10 cellular contexts compared by ENCODE assay signal in the genomic region with DNA sequence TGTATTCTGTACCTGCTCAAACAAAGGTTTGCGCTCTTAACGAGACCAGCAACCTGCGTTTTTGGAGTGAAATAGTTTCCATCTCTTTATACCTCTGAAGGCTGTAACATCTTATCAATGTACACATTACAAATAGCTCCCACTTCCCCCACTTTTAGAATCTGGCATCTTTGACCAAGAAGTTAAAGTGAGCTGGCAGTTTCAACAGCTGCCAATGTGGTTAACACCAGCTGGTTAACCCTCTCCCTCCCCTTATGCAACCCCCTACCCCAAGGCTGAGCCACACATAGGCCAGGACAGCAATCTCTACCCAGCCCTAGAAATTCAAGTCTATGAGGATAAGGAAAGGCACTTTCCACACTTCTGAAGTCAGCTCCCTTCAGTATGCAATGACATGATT. TPM values are rescaled to one million over a fixed set of nuclear protein-coding genes. Genes with fewer than 3 reads are reported as not detected.
DNase-seq lines count a peak whose midpoint lies in the region; ATAC-seq, FAIRE-seq and TF ChIP-seq lines count a peak whose summit lies in the region.
"Had no signal": no experiment of that assay in that cellular context is flagged by ENCODE, and none has a peak within 500 bp of the region (broad histone marks: within the 10 kb centered on the region; RNA-seq: fewer than 3 reads in every experiment).

No MANE protein-coding gene starts in this region.

- SMC1A ChIA-PET in GM12878 (lab: Charles Lee; ENCODE audit: uncharacterized antibody, unreplicated experiment) = interaction anchor here (0.9 to 33.0 kb wide), 17 partner anchors 9 to 209 kb away, joined by 3 to 945 read pairs (median 8); no protein-coding TSS in a partner anchor

- peak overlapping the region; percentile 6; the same call in 1 of the 2 replicates for H3K27ac ChIP-seq in GM12878 (ENCODE audit: control insufficient read depth, insufficient read depth)
- H3K27ac ChIP-seq: VCaP had no signal

- H2AFZ ChIP-seq in GM12878 (ENCODE audit: control insufficient read depth, low read depth, low read length) = no peak overlapping the region

- DNase-seq in activated CD8-positive, alpha-beta T cell treated with anti-CD3 and anti-CD28 coated beads for 36 hours = peak; percentile 58
- DNase-seq in activated CD8-positive, alpha-beta T cell treated with anti-CD3 and anti-CD28 coated beads, Interleukin-2, amount 10 ng/mL, durations not matched to agents 7 days and 5 days = no peak
- peak; percentile 52 for DNase-seq in NOMO-1 treated with dmso at 0.1 percent for 144 hours (lab: John Stamatoyannopoulos, UW; ENCODE audit: unreplicated experiment)
- DNase-seq in GM12878 (ENCODE audit: low read depth, low spot score) = no peak
- no peak for DNase-seq in endothelial cell (ENCODE audit: low spot score)
- no peak for DNase-seq in pons (ENCODE audit: low spot score)
- DNase-seq: uterus had no signal

- no peak for TF ChIP-seq CTCF in activated CD8-positive, alpha-beta T cell treated with anti-CD3 and anti-CD28 coated beads for 36 hours (IDR thresholded peaks at IDR 0.05)
- TF ChIP-seq CTCF in GM12878 (IDR thresholded peaks at IDR 0.05 in 2 of 3, conservative IDR thresholded peaks at IDR 0.05 in 1 of 3; ENCODE audit: control insufficient read depth in 2 of 3, extremely low read depth in 1 of 3, insufficient read depth in 1 of 3, low read depth in 3 of 3, low read length in 3 of 3) (no peak), endothelial cell (IDR thresholded peaks at IDR 0.05; ENCODE audit: unreplicated experiment) (no peak)

- no peak for TF ChIP-seq RAD21 in GM12878 (IDR thresholded peaks at IDR 0.05; ENCODE audit: insufficient read depth, low read depth, low read length)

- H3K4me1 ChIP-seq in GM12878 (ENCODE audit: control insufficient read depth, insufficient read depth, low read length) = peaks cover 49% of the 10 kb centered on the region
- H3K4me1 ChIP-seq: uterus had no signal

- peak overlapping the region; percentile 46 for H3K4me3 Mint-ChIP-seq in activated CD8-positive, alpha-beta T cell treated with anti-CD3 and anti-CD28 coated beads for 36 hours
- no peak overlapping the region for H3K4me3 Mint-ChIP-seq in activated CD8-positive, alpha-beta T cell treated with anti-CD3 and anti-CD28 coated beads, Interleukin-2, amount 10 ng/mL, durations not matched to agents 7 days and 5 days
- H3K4me3 Mint-ChIP-seq in stimulated activated memory B cell treated with anti-CD40 and anti-IgM and Interleukin-4, amounts not matched to agents 10 μg/mL and 1 μg/mL and 100 μg/mL, for 72 hours = no peak overlapping the region
- no peak overlapping the region for H3K4me3 Mint-ChIP-seq in endothelial cell (ENCODE audit: unreplicated experiment)

- H3K36me3 ChIP-seq in GM12878 (ENCODE audit: control insufficient read depth in 2 of 2, insufficient read depth in 2 of 2, low read length in 1 of 2) = no peaks in the 10 kb centered on the region
- H3K36me3 ChIP-seq: uterus had no signal

- POLR2A ChIA-PET in activated CD8-positive, alpha-beta T cell treated with anti-CD3 and anti-CD28 coated beads for 36 hours (lab: Charles Lee) = interaction anchor here (0.6 to 6.0 kb wide), 15 partner anchors 9 to 177 kb away, joined by 3 to 56 read pairs (median 5); no protein-coding TSS in a partner anchor
- POLR2A ChIA-PET in activated CD8-positive, alpha-beta T cell treated with anti-CD3 and anti-CD28 coated beads, Interleukin-2, amount 10 ng/mL, durations not matched to agents 7 days and 5 days (lab: Charles Lee) = interaction anchor here (0.8 to 9.1 kb wide), 8 partner anchors 9 to 132 kb away, joined by 3 to 144 read pairs (median 19); no protein-coding TSS in a partner anchor
- POLR2A ChIA-PET in GM12878 (lab: Charles Lee) = interaction anchor here (0.5 to 11.4 kb wide), 24 partner anchors 9 to 574 kb away, joined by 3 to 195 read pairs (median 8); a partner anchor contains a TSS

- CTCF ChIA-PET in activated CD8-positive, alpha-beta T cell treated with anti-CD3 and anti-CD28 coated beads for 36 hours (lab: Charles Lee) = interaction anchor here (0.7 to 7.0 kb wide), 17 partner anchors 8 to 212 kb away, joined by 3 to 83 read pairs (median 5); no protein-coding TSS in a partner anchor
- CTCF ChIA-PET in activated CD8-positive, alpha-beta T cell treated with anti-CD3 and anti-CD28 coated beads, Interleukin-2, amount 10 ng/mL, durations not matched to agents 7 days and 5 days (lab: Charles Lee) = interaction anchor here (0.9 to 14.9 kb wide), 18 partner anchors 9 to 207 kb away, joined by 3 to 276 read pairs (median 6); no protein-coding TSS in a partner anchor
- CTCF ChIA-PET in GM12878 (lab: Yijun Ruan, JAX) = interaction anchor here (0.6 to 14.2 kb wide), 15 partner anchors 8 to 326 kb away, joined by 3 to 154 read pairs (median 4); no protein-coding TSS in a partner anchor

- 58% methylated on average over 3 of the region's 3 CpGs for WGBS in GM12878 (ENCODE audit: insufficient coverage, insufficient replicate concordance, low lambda C conversion rate, missing lambda C conversion rate)

- H3K36me3 Mint-ChIP-seq in activated CD8-positive, alpha-beta T cell treated with anti-CD3 and anti-CD28 coated beads for 36 hours (ENCODE audit: low read depth) = peaks cover 9% of the 10 kb centered on the region
- H3K36me3 Mint-ChIP-seq in activated CD8-positive, alpha-beta T cell treated with anti-CD3 and anti-CD28 coated beads, Interleukin-2, amount 10 ng/mL, durations not matched to agents 7 days and 5 days (ENCODE audit: low read depth) = peaks cover 6% of the 10 kb centered on the region
- H3K36me3 Mint-ChIP-seq in stimulated activated memory B cell treated with anti-CD40 and anti-IgM and Interleukin-4, amounts not matched to agents 10 μg/mL and 1 μg/mL and 100 μg/mL, for 72 hours = no peaks in the 10 kb centered on the region
- H3K36me3 Mint-ChIP-seq in endothelial cell (ENCODE audit: low read depth, unreplicated experiment) = no peaks in the 10 kb centered on the region

- no peak overlapping the region for H3K9ac ChIP-seq in GM12878 (ENCODE audit: control insufficient read depth, insufficient read depth, low read length)

- RAD21 ChIA-PET in GM12878 (lab: Charles Lee; ENCODE audit: unreplicated experiment) = interaction anchor here (0.8 to 15.4 kb wide), 21 partner anchors 7 to 259 kb away, joined by 3 to 514 read pairs (median 8); a partner anchor contains a TSS

- no peaks in the 10 kb centered on the region for H3K9me3 Mint-ChIP-seq in activated CD8-positive, alpha-beta T cell treated with anti-CD3 and anti-CD28 coated beads for 36 hours
- H3K9me3 Mint-ChIP-seq in activated CD8-positive, alpha-beta T cell treated with anti-CD3 and anti-CD28 coated beads, Interleukin-2, amount 10 ng/mL, durations not matched to agents 7 days and 5 days (ENCODE audit: insufficient read depth) = no peaks in the 10 kb centered on the region
- H3K9me3 Mint-ChIP-seq in stimulated activated memory B cell treated with anti-CD40 and anti-IgM and Interleukin-4, amounts not matched to agents 10 μg/mL and 1 μg/mL and 100 μg/mL, for 72 hours = no peaks in the 10 kb centered on the region
- H3K9me3 Mint-ChIP-seq in endothelial cell (ENCODE audit: unreplicated experiment) = no peaks in the 10 kb centered on the region

- no peaks in the 10 kb centered on the region for H3K27me3 ChIP-seq in GM12878 (replicated peaks in 1 of 2; ENCODE audit: control insufficient read depth in 2 of 2, insufficient read depth in 2 of 2, low read length in 1 of 2)
- H3K27me3 ChIP-seq: uterus had no signal

- H3K9me3 ChIP-seq in GM12878 (replicated peaks; ENCODE audit: control insufficient read depth, insufficient read depth, low read length) = no peaks in the 10 kb centered on the region
- H3K9me3 ChIP-seq: uterus had no signal

- H3K79me2 ChIP-seq in GM12878 (ENCODE audit: control insufficient read depth, insufficient read depth, low read length) = peaks cover 67% of the 10 kb centered on the region

- H3K4me1 Mint-ChIP-seq in activated CD8-positive, alpha-beta T cell treated with anti-CD3 and anti-CD28 coated beads for 36 hours (ENCODE audit: low read depth) = peaks cover 69% of the 10 kb centered on the region
- H3K4me1 Mint-ChIP-seq in activated CD8-positive, alpha-beta T cell treated with anti-CD3 and anti-CD28 coated beads, Interleukin-2, amount 10 ng/mL, durations not matched to agents 7 days and 5 days (ENCODE audit: low read depth) = peaks cover 53% of the 10 kb centered on the region
- H3K4me1 Mint-ChIP-seq in stimulated activated memory B cell treated with anti-CD40 and anti-IgM and Interleukin-4, amounts not matched to agents 10 μg/mL and 1 μg/mL and 100 μg/mL, for 72 hours = peaks cover 78% of the 10 kb centered on the region
- peaks cover 14% of the 10 kb centered on the region for H3K4me1 Mint-ChIP-seq in endothelial cell (ENCODE audit: unreplicated experiment)

- no peaks in the 10 kb centered on the region for H4K20me1 ChIP-seq in GM12878 (ENCODE audit: control insufficient read depth, insufficient read depth)

- peak overlapping the region; percentile 83; the same call in 1 of the 2 replicates for H3K4me3 ChIP-seq in GM12878
- H3K4me3 ChIP-seq: uterus had no signal

- no TSS peak for BruUV-seq in GM12878 (replicated peaks; lab: Mats Ljungman, UMichigan)

- H3K27me3 Mint-ChIP-seq in activated CD8-positive, alpha-beta T cell treated with anti-CD3 and anti-CD28 coated beads for 36 hours = no peaks in the 10 kb centered on the region
- H3K27me3 Mint-ChIP-seq in activated CD8-positive, alpha-beta T cell treated with anti-CD3 and anti-CD28 coated beads, Interleukin-2, amount 10 ng/mL, durations not matched to agents 7 days and 5 days (ENCODE audit: low read depth) = no peaks in the 10 kb centered on the region
- no peaks in the 10 kb centered on the region for H3K27me3 Mint-ChIP-seq in stimulated activated memory B cell treated with anti-CD40 and anti-IgM and Interleukin-4, amounts not matched to agents 10 μg/mL and 1 μg/mL and 100 μg/mL, for 72 hours
- peaks cover 7% of the 10 kb centered on the region for H3K27me3 Mint-ChIP-seq in endothelial cell (ENCODE audit: unreplicated experiment)

- ATAC-seq in activated CD8-positive, alpha-beta T cell treated with anti-CD3 and anti-CD28 coated beads for 36 hours = no peak
- no peak for ATAC-seq in activated CD8-positive, alpha-beta T cell treated with anti-CD3 and anti-CD28 coated beads, Interleukin-2, amount 10 ng/mL, durations not matched to agents 7 days and 5 days
- peak; percentile 4; the same call in 2 of the 3 replicates for ATAC-seq in GM12878
- ATAC-seq in stimulated activated memory B cell treated with anti-CD40 and anti-IgM and Interleukin-4, amounts not matched to agents 10 μg/mL and 1 μg/mL and 100 μg/mL, for 72 hours = no peak
- no peak for ATAC-seq in HG02970 (IDR thresholded peaks at IDR 0.05; ENCODE audit: low FRiP score, unreplicated experiment)

- intact Hi-C loops in activated CD8-positive, alpha-beta T cell treated with anti-CD3 and anti-CD28 coated beads for 36 hours (cut with micrococcal nuclease) = loop anchor here (5.0 to 10.0 kb wide), 2 partner anchors 81 to 521 kb away; no protein-coding TSS in a partner anchor
- intact Hi-C loops in GM12878 (cut with micrococcal nuclease; ENCODE audit: unreplicated experiment) = no loop called here

- FAIRE-seq in GM12878 (lab: Jason Lieb, UNC) = no peak

- peak overlapping the region; percentile 79 for H3K4me2 ChIP-seq in GM12878 (ENCODE audit: control insufficient read depth, insufficient read depth)

- in situ Hi-C loops in GM12878 (cut with MboI) = no loop called here

- TF ChIP-seq EP300 in GM12878 (IDR thresholded peaks at IDR 0.05; ENCODE audit: borderline replicate concordance in 1 of 2, control insufficient read depth in 1 of 2, low read depth in 2 of 2, low read length in 2 of 2) = no peak

- TF ChIP-seq POLR2A in GM12878 (IDR thresholded peaks at IDR 0.05; ENCODE audit: low read depth, low read length) = no peak

- peak overlapping the region; percentile 87 for H3K27ac Mint-ChIP-seq in activated CD8-positive, alpha-beta T cell treated with anti-CD3 and anti-CD28 coated beads for 36 hours
- no peak overlapping the region for H3K27ac Mint-ChIP-seq in activated CD8-positive, alpha-beta T cell treated with anti-CD3 and anti-CD28 coated beads, Interleukin-2, amount 10 ng/mL, durations not matched to agents 7 days and 5 days
- H3K27ac Mint-ChIP-seq in stimulated activated memory B cell treated with anti-CD40 and anti-IgM and Interleukin-4, amounts not matched to agents 10 μg/mL and 1 μg/mL and 100 μg/mL, for 72 hours = peak overlapping the region; percentile 92
- no peak overlapping the region for H3K27ac Mint-ChIP-seq in endothelial cell (ENCODE audit: unreplicated experiment)

RNA-seq across cellular contexts. Expression of a gene that starts 2.2 kb away (rescaled TPM):
- total RNA-seq in activated CD8-positive, alpha-beta T cell treated with anti-CD3 and anti-CD28 coated beads for 36 hours = 10 to 100 TPM; 31.2 to 33.9 TPM
- 10 to 100 TPM; 21.4 to 21.8 TPM for total RNA-seq in activated CD8-positive, alpha-beta T cell treated with anti-CD3 and anti-CD28 coated beads, Interleukin-2, amount 10 ng/mL, durations not matched to agents 7 days and 5 days
- total RNA-seq in GM12878 (2013; cell fraction: nucleolus; rRNA removed) = 31.9 and 37.0 TPM in 2 replicates
- total RNA-seq in GM12878 (2014; rRNA removed) (11.5 and 14.4 TPM in 2 replicates), GM12878 (2014; rRNA removed; fragmentation: Illumina TruSeq; extraction: Trizol) (12.0 and 12.5 TPM in 2 replicates), GM12878 (2021) (27.8 and 28.5 TPM in 2 replicates), endothelial cell (ENCODE audit: unreplicated experiment) (9.8 TPM)
- 27.5 TPM for polyA plus RNA-seq in GM12878 (2011; ENCODE audit: low read depth)
- polyA plus RNA-seq in GM12878 (2011; rRNA removed) (22.5 and 23.5 TPM in 2 replicates), GM12878 (2014; fragmentation: Illumina TruSeq; extraction: Trizol) (24.8 and 25.0 TPM in 2 replicates), GM12878 (2014; fragmentation: Nextera tagmentation; extraction: Ambion mirVana) (1 to 10 TPM; 7.9 TPM), GM12878 (2014; rRNA removed) (28.6 and 28.7 TPM in 2 replicates), GM12878 (2016; fragmentation: Nextera tagmentation; extraction: Ambion mirVana) (10 to 100 TPM; 19.4 to 20.8 TPM)
- 27.5 and 27.6 TPM in 2 replicates for polyA plus RNA-seq in GM12878 (2011; cell fraction: cytosol; rRNA removed)
- polyA plus RNA-seq in GM12878 (2011; cell fraction: nucleus; rRNA removed) = 30.6 and 44.1 TPM in 2 replicates
- polyA plus RNA-seq in GM12878 (2012) = 19.6 and 29.4 TPM in 2 replicates
- polyA minus RNA-seq in GM12878 (2011; rRNA and poly(A)+ RNA removed) = 30.0 and 30.9 TPM in 2 replicates
- polyA minus RNA-seq in GM12878 (2011; cell fraction: cytosol; rRNA and poly(A)+ RNA removed) = 20.3 and 32.3 TPM in 2 replicates
- polyA minus RNA-seq in GM12878 (2011; cell fraction: nucleus; rRNA and poly(A)+ RNA removed) = 59.5 and 130 TPM in 2 replicates

Comparison
In these comparisons a context has a peak if more than half of its experiments do, and no peak if none do; other contexts are left out.
1. DNase-seq: peak in activated CD8-positive, alpha-beta T cell treated with anti-CD3 and anti-CD28 coated beads for 36 hours (single experiment) and NOMO-1 treated with dmso at 0.1 percent for 144 hours (single experiment); none in activated CD8-positive, alpha-beta T cell treated with anti-CD3 and anti-CD28 coated beads, Interleukin-2, amount 10 ng/mL, durations not matched to agents 7 days and 5 days (single experiment), GM12878 (single experiment), endothelial cell (single experiment) and pons (single experiment).
2. H3K27ac Mint-ChIP-seq: peak in activated CD8-positive, alpha-beta T cell treated with anti-CD3 and anti-CD28 coated beads for 36 hours (single experiment) and stimulated activated memory B cell treated with anti-CD40 and anti-IgM and Interleukin-4, amounts not matched to agents 10 μg/mL and 1 μg/mL and 100 μg/mL, for 72 hours (single experiment); none in activated CD8-positive, alpha-beta T cell treated with anti-CD3 and anti-CD28 coated beads, Interleukin-2, amount 10 ng/mL, durations not matched to agents 7 days and 5 days (single experiment) and endothelial cell (single experiment).